ENCODE assay signal across 9 cellular contexts in genomic region chr3:187044871-187045552, GRCh38.
A peak's percentile ranks its signal among the peaks of the same experiment; 100 is the strongest.
DNase-seq lines count a peak whose midpoint lies in the region; ATAC-seq and TF ChIP-seq lines count a peak whose summit lies in the region.
"Had no signal": no experiment of that assay in that cellular context is flagged by ENCODE, and none has a peak within 500 bp of the region (broad histone marks: within the 10 kb centered on the region; RNA-seq: fewer than 3 reads in every experiment).

No MANE protein-coding gene starts in this region.

- peaks cover 27% of the 10 kb centered on the region for H3K36me3 ChIP-seq in A673 (ENCODE audit: insufficient read depth, low read length, poor library complexity, severe bottlenecking)
- H3K36me3 ChIP-seq in CD8-positive, alpha-beta memory T cell (ENCODE audit: insufficient read depth, low read length) = peaks cover 43% of the 10 kb centered on the region
- H3K36me3 ChIP-seq in hepatocyte (replicated peaks; ENCODE audit: insufficient read depth, low read depth) = no peaks in the 10 kb centered on the region
- H3K36me3 ChIP-seq in MG63 = no peaks in the 10 kb centered on the region

- no peak overlapping the region for H2AFZ ChIP-seq in hepatocyte

- H3K4me2 ChIP-seq in hepatocyte = peak overlapping the region; percentile 11

- no TSS peak for BruUV-seq in A673 (replicated peaks; lab: Mats Ljungman, UMichigan)

- no peaks in the 10 kb centered on the region for H4K20me1 ChIP-seq in hepatocyte (ENCODE audit: insufficient read depth, poor library complexity, severe bottlenecking)

- DNase-seq in A673 (ENCODE audit: low spot score) = peak; percentile 34
- DNase-seq in CD8-positive, alpha-beta memory T cell = no peak
- DNase-seq in activated naive CD8-positive, alpha-beta T cell treated with anti-CD3 and anti-CD28 coated beads, Interleukin-2, amount 10 ng/mL, durations not matched to agents 7 days and 5 days = no peak
- no peak for DNase-seq in hepatocyte (ENCODE audit: low spot score)
- no peak for DNase-seq in epidermal melanocyte (ENCODE audit: insufficient read length, low spot score)
- DNase-seq in hippocampal formation (lab: John Stamatoyannopoulos, UW) = no peak
- no peak for DNase-seq in MG63

- TF ChIP-seq CTCF in A673 (conservative IDR thresholded peaks at IDR 0.05; ENCODE audit: low read depth, low read length) (peak; percentile 31; the same call in 1 of the 2 replicates), hepatocyte (IDR thresholded peaks at IDR 0.05; ENCODE audit: poor library complexity) (peak; percentile 7)

- CTCF ChIA-PET in A673 (lab: Charles Lee) = no interaction called here
- CTCF ChIA-PET in CD8-positive, alpha-beta memory T cell (lab: Charles Lee) = interaction anchor here (0.7 to 1.0 kb wide), 4 partner anchors 9 to 73 kb away, joined by 3 to 5 read pairs (median 4); no protein-coding TSS in a partner anchor

- peaks cover 82 to 93% (median 92%) of the 10 kb centered on the region in 3 donors for H3K4me1 Mint-ChIP-seq in CD8-positive, alpha-beta memory T cell
- peaks cover 68% of the 10 kb centered on the region for H3K4me1 Mint-ChIP-seq in activated naive CD8-positive, alpha-beta T cell treated with anti-CD3 and anti-CD28 coated beads, Interleukin-2, amount 10 ng/mL, durations not matched to agents 7 days and 5 days

- H3K27me3 ChIP-seq in A673 (replicated peaks; ENCODE audit: insufficient read depth, low read depth, low read length, poor library complexity) = no peaks in the 10 kb centered on the region
- H3K27me3 ChIP-seq in CD8-positive, alpha-beta memory T cell (ENCODE audit: insufficient read depth, low read length, poor library complexity, severe bottlenecking) = no peaks in the 10 kb centered on the region
- H3K27me3 ChIP-seq in hepatocyte = no peaks in the 10 kb centered on the region
- no peaks in the 10 kb centered on the region for H3K27me3 ChIP-seq in MG63
- H3K27me3 ChIP-seq: neutrophil had no signal

- H3K36me3 Mint-ChIP-seq in CD8-positive, alpha-beta memory T cell = peaks cover 28 to 85% (median 43%) of the 10 kb centered on the region in 3 donors
- peaks cover 80% of the 10 kb centered on the region for H3K36me3 Mint-ChIP-seq in activated naive CD8-positive, alpha-beta T cell treated with anti-CD3 and anti-CD28 coated beads, Interleukin-2, amount 10 ng/mL, durations not matched to agents 7 days and 5 days

- H3K9me3 ChIP-seq in A673 (ENCODE audit: low read depth, low read length, poor library complexity, severe bottlenecking) = no peaks in the 10 kb centered on the region
- no peaks in the 10 kb centered on the region for H3K9me3 ChIP-seq in CD8-positive, alpha-beta memory T cell (ENCODE audit: low read length)
- no peaks in the 10 kb centered on the region for H3K9me3 ChIP-seq in hepatocyte (ENCODE audit: low read depth)
- H3K9me3 ChIP-seq in MG63 = no peaks in the 10 kb centered on the region
- H3K9me3 ChIP-seq: neutrophil had no signal

- no peak overlapping the region for H3K27ac ChIP-seq in A673 (ENCODE audit: low read depth, low read length, poor library complexity, severe bottlenecking)
- H3K27ac ChIP-seq in CD8-positive, alpha-beta memory T cell (ENCODE audit: low read depth, low read length) = no peak overlapping the region
- H3K27ac ChIP-seq in hepatocyte = peak overlapping the region; percentile 74

- H3K9me2 ChIP-seq in hepatocyte (replicated peaks; ENCODE audit: insufficient read depth) = no peaks in the 10 kb centered on the region

- H3K4me3 ChIP-seq in A673 (ENCODE audit: low read depth, low read length, poor library complexity, severe bottlenecking) (no peak overlapping the region), hepatocyte (no peak overlapping the region), MG63 (no peak overlapping the region)
- H3K4me3 ChIP-seq in CD8-positive, alpha-beta memory T cell (ENCODE audit: low read length) = no peak overlapping the region

- H3K4me1 ChIP-seq in A673 (ENCODE audit: insufficient read depth, low read length, poor library complexity, severe bottlenecking) = peaks cover 14% of the 10 kb centered on the region
- H3K4me1 ChIP-seq in CD8-positive, alpha-beta memory T cell (ENCODE audit: insufficient read depth, low read length) = peaks cover 89% of the 10 kb centered on the region
- peaks cover 26% of the 10 kb centered on the region for H3K4me1 ChIP-seq in hepatocyte (ENCODE audit: insufficient read depth)

- no peak for ATAC-seq in activated naive CD8-positive, alpha-beta T cell treated with anti-CD3 and anti-CD28 coated beads, Interleukin-2, amount 10 ng/mL, durations not matched to agents 7 days and 5 days (ENCODE audit: low read depth)
- ATAC-seq in HG03025 (IDR thresholded peaks at IDR 0.05; ENCODE audit: low FRiP score, unreplicated experiment) = no peak

- intact Hi-C loops in A673 (cut with micrococcal nuclease; ENCODE audit: unreplicated experiment) = no loop called here

- 79% methylated on average over 4 of the region's 4 CpGs for WGBS in hepatocyte (ENCODE audit: low lambda C conversion rate, missing lambda C conversion rate)

- no peaks in the 10 kb centered on the region for H3K27me3 Mint-ChIP-seq in CD8-positive, alpha-beta memory T cell
- H3K27me3 Mint-ChIP-seq in activated naive CD8-positive, alpha-beta T cell treated with anti-CD3 and anti-CD28 coated beads, Interleukin-2, amount 10 ng/mL, durations not matched to agents 7 days and 5 days = no peaks in the 10 kb centered on the region

- no peaks in the 10 kb centered on the region for H3K9me3 Mint-ChIP-seq in CD8-positive, alpha-beta memory T cell
- H3K9me3 Mint-ChIP-seq in activated naive CD8-positive, alpha-beta T cell treated with anti-CD3 and anti-CD28 coated beads, Interleukin-2, amount 10 ng/mL, durations not matched to agents 7 days and 5 days = peaks cover 1% of the 10 kb centered on the region

- H3K4me3 Mint-ChIP-seq in CD8-positive, alpha-beta memory T cell = peak overlapping the region in 1 of 7 donors; percentile 24
- H3K4me3 Mint-ChIP-seq in activated naive CD8-positive, alpha-beta T cell treated with anti-CD3 and anti-CD28 coated beads, Interleukin-2, amount 10 ng/mL, durations not matched to agents 7 days and 5 days = peak overlapping the region; percentile 63

- H3K27ac Mint-ChIP-seq in CD8-positive, alpha-beta memory T cell = peak overlapping the region; percentile 40 to 80 (median 64)
- H3K27ac Mint-ChIP-seq in activated naive CD8-positive, alpha-beta T cell treated with anti-CD3 and anti-CD28 coated beads, Interleukin-2, amount 10 ng/mL, durations not matched to agents 7 days and 5 days = peak overlapping the region; percentile 66

- POLR2A ChIA-PET in A673 (lab: Charles Lee; ENCODE audit: low non-redundant PET) = no interaction called here
- POLR2A ChIA-PET in CD8-positive, alpha-beta memory T cell (lab: Charles Lee) = interaction anchor here (1.1 kb wide), 1 partner anchor 17 kb away, joined by 4 read pairs; no protein-coding TSS in a partner anchor
- POLR2A ChIA-PET in activated naive CD8-positive, alpha-beta T cell treated with anti-CD3 and anti-CD28 coated beads, Interleukin-2, amount 10 ng/mL, durations not matched to agents 7 days and 5 days (lab: Charles Lee) = interaction anchor here (1.0 to 10.8 kb wide), 3 partner anchors 16 to 239 kb away, joined by 3 to 168 read pairs (median 3); no protein-coding TSS in a partner anchor

- peaks cover 59% of the 10 kb centered on the region for H3K79me2 ChIP-seq in hepatocyte
